1 cellular context compared by ENCODE assay signal in the genomic region with DNA sequence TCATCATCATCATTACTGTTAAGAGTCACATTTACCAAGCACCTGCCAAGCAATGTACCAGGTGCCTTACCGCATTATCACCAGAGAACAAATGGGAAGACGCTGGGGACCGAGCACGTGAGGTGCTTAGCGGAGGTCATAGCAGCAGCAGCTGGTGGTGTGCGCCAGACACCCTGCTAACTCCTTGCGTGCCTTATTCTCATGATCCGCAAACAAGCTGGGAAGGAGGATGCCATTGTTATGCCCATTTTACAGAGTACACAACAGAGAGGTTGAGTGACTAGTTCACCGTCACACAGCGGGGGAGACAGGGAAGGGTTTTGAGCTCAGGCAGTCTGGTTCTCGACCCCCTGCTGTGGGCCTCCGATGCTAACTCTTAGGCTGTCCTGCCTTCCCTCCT.
TF ChIP-seq lines count a peak whose summit lies in the region.

No MANE protein-coding gene starts in this region.

TF ChIP-seq in K562, 482 proteins besides CTCF, POLR2A, EP300 and RAD21:
- TF ChIP-seq ZNF124 (CRISPR knock-in tag; IDR thresholded peaks at IDR 0.05) (no peak), ELF2 (CRISPR knock-in tag; IDR thresholded peaks at IDR 0.05) (no peak), MXI1 (IDR thresholded peaks at IDR 0.05; ENCODE audit: low read depth, low read length) (no peak), ETV5 (CRISPR knock-in tag; IDR thresholded peaks at IDR 0.05; ENCODE audit: low read depth) (no peak), HDAC2 (IDR thresholded peaks at IDR 0.05) (0 out of 2 replicates have a peak, but pooled peaks have one; percentile 40), RBM25 (IDR thresholded peaks at IDR 0.05; ENCODE audit: low read depth, low read length, severe bottlenecking) (peak; percentile 91), CC2D1A (IDR thresholded peaks at IDR 0.05) (no peak), SUPT5H (IDR thresholded peaks at IDR 0.05) (no peak), ZNF695 (CRISPR knock-in tag; IDR thresholded peaks at IDR 0.05) (no peak), ZNF121 (CRISPR knock-in tag; conservative IDR thresholded peaks at IDR 0.05) (no peak), RCOR1 (IDR thresholded peaks at IDR 0.05; ENCODE audit: borderline replicate concordance in 1 of 2, low read depth in 2 of 2, low read length in 2 of 2) (0 out of 4 replicates have a peak, but pooled peaks of 1 of the 2 experiments have one; percentile 10), CHD1 (IDR thresholded peaks at IDR 0.05; ENCODE audit: low read length) (no peak), ZNF584 (CRISPR knock-in tag; IDR thresholded peaks at IDR 0.05; ENCODE audit: low read depth) (no peak), E2F3 (CRISPR knock-in tag; IDR thresholded peaks at IDR 0.05) (no peak), POLR2B (IDR thresholded peaks at IDR 0.05; ENCODE audit: low read depth, partially characterized antibody) (no peak), POLR2H (tag; IDR thresholded peaks at IDR 0.05; ENCODE audit: low read depth) (no peak), HDGF (IDR thresholded peaks at IDR 0.05) (0 out of 2 replicates have a peak, but pooled peaks have one; percentile 50), BCOR (IDR thresholded peaks at IDR 0.05) (peak; percentile 95), MYNN (IDR thresholded peaks at IDR 0.05) (no peak), MYNN (CRISPR knock-in tag; IDR thresholded peaks at IDR 0.05) (no peak), ZNF311 (CRISPR knock-in tag; IDR thresholded peaks at IDR 0.05) (no peak), CREBBP (IDR thresholded peaks at IDR 0.05; ENCODE audit: low read depth, low read length) (no peak), ZBTB7A (IDR thresholded peaks at IDR 0.05; ENCODE audit: borderline replicate concordance, control insufficient read depth, low read depth, low read length) (no peak), ZNF41 (CRISPR knock-in tag; conservative IDR thresholded peaks at IDR 0.05) (no peak), PTBP1 (IDR thresholded peaks at IDR 0.05; ENCODE audit: low read depth, low read length) (0 out of 2 replicates have a peak, but pooled peaks have one; percentile 45), TFAM (CRISPR knock-in tag; conservative IDR thresholded peaks at IDR 0.05) (no peak), SMARCA5 (IDR thresholded peaks at IDR 0.05) (peak; percentile 94), PTRF (tag; IDR thresholded peaks at IDR 0.05) (no peak), SRF (CRISPR knock-in tag; IDR thresholded peaks at IDR 0.05) (no peak), ZFP36 (IDR thresholded peaks at IDR 0.05; ENCODE audit: low read depth, low read length, partially characterized antibody) (peak; percentile 85), TEAD2 (tag; IDR thresholded peaks at IDR 0.05) (no peak), KDM1A (IDR thresholded peaks at IDR 0.05) (peak; percentile 78 to 80)
- TF ChIP-seq, protein P1, sequence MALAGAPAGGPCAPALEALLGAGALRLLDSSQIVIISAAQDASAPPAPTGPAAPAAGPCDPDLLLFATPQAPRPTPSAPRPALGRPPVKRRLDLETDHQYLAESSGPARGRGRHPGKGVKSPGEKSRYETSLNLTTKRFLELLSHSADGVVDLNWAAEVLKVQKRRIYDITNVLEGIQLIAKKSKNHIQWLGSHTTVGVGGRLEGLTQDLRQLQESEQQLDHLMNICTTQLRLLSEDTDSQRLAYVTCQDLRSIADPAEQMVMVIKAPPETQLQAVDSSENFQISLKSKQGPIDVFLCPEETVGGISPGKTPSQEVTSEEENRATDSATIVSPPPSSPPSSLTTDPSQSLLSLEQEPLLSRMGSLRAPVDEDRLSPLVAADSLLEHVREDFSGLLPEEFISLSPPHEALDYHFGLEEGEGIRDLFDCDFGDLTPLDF (CRISPR knock-in tag; IDR thresholded peaks at IDR 0.05), result no peak
- TF ChIP-seq, protein P2, sequence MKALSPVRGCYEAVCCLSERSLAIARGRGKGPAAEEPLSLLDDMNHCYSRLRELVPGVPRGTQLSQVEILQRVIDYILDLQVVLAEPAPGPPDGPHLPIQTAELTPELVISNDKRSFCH (CRISPR knock-in tag; IDR thresholded peaks at IDR 0.05), result no peak
- TF ChIP-seq, protein P2 (tag; IDR thresholded peaks at IDR 0.05), result no peak
- TF ChIP-seq, protein P3, sequence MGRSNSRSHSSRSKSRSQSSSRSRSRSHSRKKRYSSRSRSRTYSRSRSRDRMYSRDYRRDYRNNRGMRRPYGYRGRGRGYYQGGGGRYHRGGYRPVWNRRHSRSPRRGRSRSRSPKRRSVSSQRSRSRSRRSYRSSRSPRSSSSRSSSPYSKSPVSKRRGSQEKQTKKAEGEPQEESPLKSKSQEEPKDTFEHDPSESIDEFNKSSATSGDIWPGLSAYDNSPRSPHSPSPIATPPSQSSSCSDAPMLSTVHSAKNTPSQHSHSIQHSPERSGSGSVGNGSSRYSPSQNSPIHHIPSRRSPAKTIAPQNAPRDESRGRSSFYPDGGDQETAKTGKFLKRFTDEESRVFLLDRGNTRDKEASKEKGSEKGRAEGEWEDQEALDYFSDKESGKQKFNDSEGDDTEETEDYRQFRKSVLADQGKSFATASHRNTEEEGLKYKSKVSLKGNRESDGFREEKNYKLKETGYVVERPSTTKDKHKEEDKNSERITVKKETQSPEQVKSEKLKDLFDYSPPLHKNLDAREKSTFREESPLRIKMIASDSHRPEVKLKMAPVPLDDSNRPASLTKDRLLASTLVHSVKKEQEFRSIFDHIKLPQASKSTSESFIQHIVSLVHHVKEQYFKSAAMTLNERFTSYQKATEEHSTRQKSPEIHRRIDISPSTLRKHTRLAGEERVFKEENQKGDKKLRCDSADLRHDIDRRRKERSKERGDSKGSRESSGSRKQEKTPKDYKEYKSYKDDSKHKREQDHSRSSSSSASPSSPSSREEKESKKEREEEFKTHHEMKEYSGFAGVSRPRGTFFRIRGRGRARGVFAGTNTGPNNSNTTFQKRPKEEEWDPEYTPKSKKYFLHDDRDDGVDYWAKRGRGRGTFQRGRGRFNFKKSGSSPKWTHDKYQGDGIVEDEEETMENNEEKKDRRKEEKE (IDR thresholded peaks at IDR 0.05; ENCODE audit: borderline replicate concordance in 1 of 2, control insufficient read depth in 1 of 2, low read depth in 2 of 2, low read length in 1 of 2), result no peak
- TF ChIP-seq, protein P4, sequence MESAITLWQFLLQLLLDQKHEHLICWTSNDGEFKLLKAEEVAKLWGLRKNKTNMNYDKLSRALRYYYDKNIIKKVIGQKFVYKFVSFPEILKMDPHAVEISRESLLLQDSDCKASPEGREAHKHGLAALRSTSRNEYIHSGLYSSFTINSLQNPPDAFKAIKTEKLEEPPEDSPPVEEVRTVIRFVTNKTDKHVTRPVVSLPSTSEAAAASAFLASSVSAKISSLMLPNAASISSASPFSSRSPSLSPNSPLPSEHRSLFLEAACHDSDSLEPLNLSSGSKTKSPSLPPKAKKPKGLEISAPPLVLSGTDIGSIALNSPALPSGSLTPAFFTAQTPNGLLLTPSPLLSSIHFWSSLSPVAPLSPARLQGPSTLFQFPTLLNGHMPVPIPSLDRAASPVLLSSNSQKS (CRISPR knock-in tag; IDR thresholded peaks at IDR 0.05), result no peak
- TF ChIP-seq, protein P5, sequence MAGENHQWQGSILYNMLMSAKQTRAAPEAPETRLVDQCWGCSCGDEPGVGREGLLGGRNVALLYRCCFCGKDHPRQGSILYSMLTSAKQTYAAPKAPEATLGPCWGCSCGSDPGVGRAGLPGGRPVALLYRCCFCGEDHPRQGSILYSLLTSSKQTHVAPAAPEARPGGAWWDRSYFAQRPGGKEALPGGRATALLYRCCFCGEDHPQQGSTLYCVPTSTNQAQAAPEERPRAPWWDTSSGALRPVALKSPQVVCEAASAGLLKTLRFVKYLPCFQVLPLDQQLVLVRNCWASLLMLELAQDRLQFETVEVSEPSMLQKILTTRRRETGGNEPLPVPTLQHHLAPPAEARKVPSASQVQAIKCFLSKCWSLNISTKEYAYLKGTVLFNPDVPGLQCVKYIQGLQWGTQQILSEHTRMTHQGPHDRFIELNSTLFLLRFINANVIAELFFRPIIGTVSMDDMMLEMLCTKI (IDR thresholded peaks at IDR 0.05; ENCODE audit: partially characterized antibody), result no peak
- TF ChIP-seq, protein P6, sequence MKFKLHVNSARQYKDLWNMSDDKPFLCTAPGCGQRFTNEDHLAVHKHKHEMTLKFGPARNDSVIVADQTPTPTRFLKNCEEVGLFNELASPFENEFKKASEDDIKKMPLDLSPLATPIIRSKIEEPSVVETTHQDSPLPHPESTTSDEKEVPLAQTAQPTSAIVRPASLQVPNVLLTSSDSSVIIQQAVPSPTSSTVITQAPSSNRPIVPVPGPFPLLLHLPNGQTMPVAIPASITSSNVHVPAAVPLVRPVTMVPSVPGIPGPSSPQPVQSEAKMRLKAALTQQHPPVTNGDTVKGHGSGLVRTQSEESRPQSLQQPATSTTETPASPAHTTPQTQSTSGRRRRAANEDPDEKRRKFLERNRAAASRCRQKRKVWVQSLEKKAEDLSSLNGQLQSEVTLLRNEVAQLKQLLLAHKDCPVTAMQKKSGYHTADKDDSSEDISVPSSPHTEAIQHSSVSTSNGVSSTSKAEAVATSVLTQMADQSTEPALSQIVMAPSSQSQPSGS (CRISPR knock-in tag; IDR thresholded peaks at IDR 0.05), result no peak
- TF ChIP-seq, protein P7, sequence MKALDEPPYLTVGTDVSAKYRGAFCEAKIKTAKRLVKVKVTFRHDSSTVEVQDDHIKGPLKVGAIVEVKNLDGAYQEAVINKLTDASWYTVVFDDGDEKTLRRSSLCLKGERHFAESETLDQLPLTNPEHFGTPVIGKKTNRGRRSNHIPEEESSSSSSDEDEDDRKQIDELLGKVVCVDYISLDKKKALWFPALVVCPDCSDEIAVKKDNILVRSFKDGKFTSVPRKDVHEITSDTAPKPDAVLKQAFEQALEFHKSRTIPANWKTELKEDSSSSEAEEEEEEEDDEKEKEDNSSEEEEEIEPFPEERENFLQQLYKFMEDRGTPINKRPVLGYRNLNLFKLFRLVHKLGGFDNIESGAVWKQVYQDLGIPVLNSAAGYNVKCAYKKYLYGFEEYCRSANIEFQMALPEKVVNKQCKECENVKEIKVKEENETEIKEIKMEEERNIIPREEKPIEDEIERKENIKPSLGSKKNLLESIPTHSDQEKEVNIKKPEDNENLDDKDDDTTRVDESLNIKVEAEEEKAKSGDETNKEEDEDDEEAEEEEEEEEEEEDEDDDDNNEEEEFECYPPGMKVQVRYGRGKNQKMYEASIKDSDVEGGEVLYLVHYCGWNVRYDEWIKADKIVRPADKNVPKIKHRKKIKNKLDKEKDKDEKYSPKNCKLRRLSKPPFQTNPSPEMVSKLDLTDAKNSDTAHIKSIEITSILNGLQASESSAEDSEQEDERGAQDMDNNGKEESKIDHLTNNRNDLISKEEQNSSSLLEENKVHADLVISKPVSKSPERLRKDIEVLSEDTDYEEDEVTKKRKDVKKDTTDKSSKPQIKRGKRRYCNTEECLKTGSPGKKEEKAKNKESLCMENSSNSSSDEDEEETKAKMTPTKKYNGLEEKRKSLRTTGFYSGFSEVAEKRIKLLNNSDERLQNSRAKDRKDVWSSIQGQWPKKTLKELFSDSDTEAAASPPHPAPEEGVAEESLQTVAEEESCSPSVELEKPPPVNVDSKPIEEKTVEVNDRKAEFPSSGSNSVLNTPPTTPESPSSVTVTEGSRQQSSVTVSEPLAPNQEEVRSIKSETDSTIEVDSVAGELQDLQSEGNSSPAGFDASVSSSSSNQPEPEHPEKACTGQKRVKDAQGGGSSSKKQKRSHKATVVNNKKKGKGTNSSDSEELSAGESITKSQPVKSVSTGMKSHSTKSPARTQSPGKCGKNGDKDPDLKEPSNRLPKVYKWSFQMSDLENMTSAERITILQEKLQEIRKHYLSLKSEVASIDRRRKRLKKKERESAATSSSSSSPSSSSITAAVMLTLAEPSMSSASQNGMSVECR (CRISPR knock-in tag; IDR thresholded peaks at IDR 0.05), result 0 out of 2 replicates have a peak, but pooled peaks have one; percentile 27
- TF ChIP-seq, protein P8, sequence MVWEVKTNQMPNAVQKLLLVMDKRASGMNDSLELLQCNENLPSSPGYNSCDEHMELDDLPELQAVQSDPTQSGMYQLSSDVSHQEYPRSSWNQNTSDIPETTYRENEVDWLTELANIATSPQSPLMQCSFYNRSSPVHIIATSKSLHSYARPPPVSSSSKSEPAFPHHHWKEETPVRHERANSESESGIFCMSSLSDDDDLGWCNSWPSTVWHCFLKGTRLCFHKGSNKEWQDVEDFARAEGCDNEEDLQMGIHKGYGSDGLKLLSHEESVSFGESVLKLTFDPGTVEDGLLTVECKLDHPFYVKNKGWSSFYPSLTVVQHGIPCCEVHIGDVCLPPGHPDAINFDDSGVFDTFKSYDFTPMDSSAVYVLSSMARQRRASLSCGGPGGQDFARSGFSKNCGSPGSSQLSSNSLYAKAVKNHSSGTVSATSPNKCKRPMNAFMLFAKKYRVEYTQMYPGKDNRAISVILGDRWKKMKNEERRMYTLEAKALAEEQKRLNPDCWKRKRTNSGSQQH (CRISPR knock-in tag; IDR thresholded peaks at IDR 0.05), result 0 out of 2 replicates have a peak, but pooled peaks have one; percentile 24
- TF ChIP-seq, protein P9, sequence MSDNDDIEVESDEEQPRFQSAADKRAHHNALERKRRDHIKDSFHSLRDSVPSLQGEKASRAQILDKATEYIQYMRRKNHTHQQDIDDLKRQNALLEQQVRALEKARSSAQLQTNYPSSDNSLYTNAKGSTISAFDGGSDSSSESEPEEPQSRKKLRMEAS (CRISPR knock-in tag; IDR thresholded peaks at IDR 0.05), result peak; percentile 38; the same call in 1 of the 2 replicates
- TF ChIP-seq, protein P10, sequence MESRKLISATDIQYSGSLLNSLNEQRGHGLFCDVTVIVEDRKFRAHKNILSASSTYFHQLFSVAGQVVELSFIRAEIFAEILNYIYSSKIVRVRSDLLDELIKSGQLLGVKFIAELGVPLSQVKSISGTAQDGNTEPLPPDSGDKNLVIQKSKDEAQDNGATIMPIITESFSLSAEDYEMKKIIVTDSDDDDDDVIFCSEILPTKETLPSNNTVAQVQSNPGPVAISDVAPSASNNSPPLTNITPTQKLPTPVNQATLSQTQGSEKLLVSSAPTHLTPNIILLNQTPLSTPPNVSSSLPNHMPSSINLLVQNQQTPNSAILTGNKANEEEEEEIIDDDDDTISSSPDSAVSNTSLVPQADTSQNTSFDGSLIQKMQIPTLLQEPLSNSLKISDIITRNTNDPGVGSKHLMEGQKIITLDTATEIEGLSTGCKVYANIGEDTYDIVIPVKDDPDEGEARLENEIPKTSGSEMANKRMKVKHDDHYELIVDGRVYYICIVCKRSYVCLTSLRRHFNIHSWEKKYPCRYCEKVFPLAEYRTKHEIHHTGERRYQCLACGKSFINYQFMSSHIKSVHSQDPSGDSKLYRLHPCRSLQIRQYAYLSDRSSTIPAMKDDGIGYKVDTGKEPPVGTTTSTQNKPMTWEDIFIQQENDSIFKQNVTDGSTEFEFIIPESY (CRISPR knock-in tag; IDR thresholded peaks at IDR 0.05), result peak; percentile 91
- TF ChIP-seq, protein P11, sequence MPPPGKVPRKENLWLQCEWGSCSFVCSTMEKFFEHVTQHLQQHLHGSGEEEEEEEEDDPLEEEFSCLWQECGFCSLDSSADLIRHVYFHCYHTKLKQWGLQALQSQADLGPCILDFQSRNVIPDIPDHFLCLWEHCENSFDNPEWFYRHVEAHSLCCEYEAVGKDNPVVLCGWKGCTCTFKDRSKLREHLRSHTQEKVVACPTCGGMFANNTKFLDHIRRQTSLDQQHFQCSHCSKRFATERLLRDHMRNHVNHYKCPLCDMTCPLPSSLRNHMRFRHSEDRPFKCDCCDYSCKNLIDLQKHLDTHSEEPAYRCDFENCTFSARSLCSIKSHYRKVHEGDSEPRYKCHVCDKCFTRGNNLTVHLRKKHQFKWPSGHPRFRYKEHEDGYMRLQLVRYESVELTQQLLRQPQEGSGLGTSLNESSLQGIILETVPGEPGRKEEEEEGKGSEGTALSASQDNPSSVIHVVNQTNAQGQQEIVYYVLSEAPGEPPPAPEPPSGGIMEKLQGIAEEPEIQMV (tag; conservative IDR thresholded peaks at IDR 0.05; ENCODE audit: low read depth), result no peak
